Comparison of ENCODE assay signal across 23 cellular contexts in genomic region chr2:71898851-71899681, GRCh38.
"Had no signal": no experiment of that assay in that cellular context is flagged by ENCODE, and none has a peak within 500 bp of the region (broad histone marks: within the 10 kb centered on the region; RNA-seq: fewer than 3 reads in every experiment).

No MANE protein-coding gene starts in this region.

- H3K27ac Mint-ChIP-seq: activated B cell treated with CpG ODN at 0.5 μM for 24 hours; activated CD4-positive, alpha-beta memory T cell treated with anti-CD3 and anti-CD28 coated beads for 36 hours; activated CD4-positive, alpha-beta T cell treated with anti-CD3 and anti-CD28 coated beads for 36 hours; activated naive CD8-positive, alpha-beta T cell treated with anti-CD3 and anti-CD28 coated beads for 36 hours had no signal

- H3K27ac ChIP-seq: breast epithelium, epithelial cell of prostate, heart left ventricle, sigmoid colon, testis, vagina had no signal

- DNase-seq: activated B cell treated with CpG ODN at 0.5 μM for 24 hours; activated CD4-positive, alpha-beta memory T cell treated with anti-CD3 and anti-CD28 coated beads for 36 hours; activated CD4-positive, alpha-beta T cell treated with anti-CD3 and anti-CD28 coated beads for 36 hours; activated naive CD4-positive, alpha-beta T cell treated with Interleukin-2 at 50 U/mL for 16 hours; activated naive CD8-positive, alpha-beta T cell treated with anti-CD3 and anti-CD28 coated beads for 36 hours; activated T-cell treated with anti-CD3 and anti-CD28 coated beads, Interleukin-2, amount 50 U/mL, for 1 hour; heart left ventricle; left colon; naive B cell; occipital lobe; sigmoid colon; stimulated activated CD4-positive, alpha-beta T cell treated with anti-CD3 and anti-CD28 coated beads, Interleukin-2, amount 100 ng/mL, for 48 hours; stimulated activated naive CD4-positive, alpha-beta T cell; T-helper 9 cell; testis; trophoblast cell had no signal

- H3K4me3 ChIP-seq: breast epithelium, heart left ventricle, sigmoid colon, smooth muscle cell, vagina had no signal

- ATAC-seq: activated CD4-positive, alpha-beta T cell treated with anti-CD3 and anti-CD28 coated beads for 36 hours; heart left ventricle; left colon had no signal

- H3K27me3 Mint-ChIP-seq: activated B cell treated with CpG ODN at 0.5 μM for 24 hours; activated CD4-positive, alpha-beta memory T cell treated with anti-CD3 and anti-CD28 coated beads for 36 hours had no signal

- H3K9me3 Mint-ChIP-seq: activated B cell treated with CpG ODN at 0.5 μM for 24 hours; activated CD4-positive, alpha-beta memory T cell treated with anti-CD3 and anti-CD28 coated beads for 36 hours; activated naive CD8-positive, alpha-beta T cell treated with anti-CD3 and anti-CD28 coated beads for 36 hours; central memory CD8-positive, alpha-beta T cell had no signal

- H3K4me1 ChIP-seq: breast epithelium, heart left ventricle, sigmoid colon, vagina had no signal

- H3K36me3 Mint-ChIP-seq: activated CD4-positive, alpha-beta memory T cell treated with anti-CD3 and anti-CD28 coated beads for 36 hours; activated naive CD8-positive, alpha-beta T cell treated with anti-CD3 and anti-CD28 coated beads for 36 hours; naive B cell had no signal

- H3K27me3 ChIP-seq: sigmoid colon, testis, vagina had no signal

- H3K4me2 ChIP-seq: smooth muscle cell had no signal

- FAIRE-seq: colon, islet of Langerhans had no signal

- H3K9me3 ChIP-seq: breast epithelium, heart left ventricle, testis, vagina had no signal

- H3K4me3 Mint-ChIP-seq: activated B cell treated with CpG ODN at 0.5 μM for 24 hours; activated CD4-positive, alpha-beta memory T cell treated with anti-CD3 and anti-CD28 coated beads for 36 hours; activated CD4-positive, alpha-beta T cell treated with anti-CD3 and anti-CD28 coated beads for 36 hours; activated naive CD8-positive, alpha-beta T cell treated with anti-CD3 and anti-CD28 coated beads for 36 hours; central memory CD8-positive, alpha-beta T cell; naive B cell had no signal

- H3K36me3 ChIP-seq: breast epithelium, heart left ventricle, sigmoid colon, vagina had no signal

- H3K4me1 Mint-ChIP-seq: activated B cell treated with CpG ODN at 0.5 μM for 24 hours; activated CD4-positive, alpha-beta T cell treated with anti-CD3 and anti-CD28 coated beads for 36 hours; activated naive CD8-positive, alpha-beta T cell treated with anti-CD3 and anti-CD28 coated beads for 36 hours; central memory CD8-positive, alpha-beta T cell; naive B cell had no signal
